In genomic region chr1:70667771-70668170, GRCh38 we compare ENCODE assay signal across 22 cellular contexts.
DNase-seq lines count a peak whose midpoint lies in the region; ATAC-seq and TF ChIP-seq lines count a peak whose summit lies in the region.
"Had no signal": no experiment of that assay in that cellular context is flagged by ENCODE, and none has a peak within 500 bp of the region (broad histone marks: within the 10 kb centered on the region; RNA-seq: fewer than 3 reads in every experiment).

No MANE protein-coding gene starts in this region.

- TF ChIP-seq CTCF in A673 (conservative IDR thresholded peaks at IDR 0.05; ENCODE audit: low read depth, low read length) (no peak), glutamatergic neuron (IDR thresholded peaks at IDR 0.05; ENCODE audit: partially characterized antibody, unreplicated experiment) (no peak)

- no peaks in the 10 kb centered on the region for H3K4me1 Mint-ChIP-seq in glutamatergic neuron (ENCODE audit: low read depth, unreplicated experiment)
- H3K4me1 Mint-ChIP-seq: CD8-positive, alpha-beta memory T cell had no signal

- no peaks in the 10 kb centered on the region for H3K9me3 ChIP-seq in A673 (ENCODE audit: low read depth, low read length, poor library complexity, severe bottlenecking)
- H3K9me3 ChIP-seq: vagina had no signal

- H3K9me3 Mint-ChIP-seq in glutamatergic neuron (ENCODE audit: unreplicated experiment): no peaks in the 10 kb centered on the region
- H3K9me3 Mint-ChIP-seq: activated naive CD4-positive, alpha-beta T cell treated with anti-CD3 and anti-CD28 coated beads for 36 hours; CD8-positive, alpha-beta memory T cell had no signal

- DNase-seq in A673 (ENCODE audit: low spot score) (peak; percentile 27), GM04503 (ENCODE audit: low read depth) (peak; percentile 28), RKO (ENCODE audit: low spot score) (peak; percentile 22), kidney tubule cell (ENCODE audit: low spot score) (peak; percentile 81), glutamatergic neuron (no peak), NCI-H526 treated with DMSO at 0.1 percent for 48 hours (lab: John Stamatoyannopoulos, UW) (no peak)
- no peak for DNase-seq in NK-92 treated with Interleukin-12 subunit alpha and Interleukin-12 subunit beta, amount 100 ng/mL, for 24 hours (lab: John Stamatoyannopoulos, UW)
- DNase-seq: activated CD4-positive, alpha-beta T cell treated with anti-CD3 and anti-CD28 coated beads, Interleukin-2, amount 50 U/mL, for 48 hours; activated naive CD4-positive, alpha-beta T cell treated with anti-CD3 and anti-CD28 coated beads for 36 hours; activated T-cell treated with anti-CD3 and anti-CD28 coated beads for 4 hours; aorta; CD8-positive, alpha-beta memory T cell; KG1; NCI-H2107; stimulated activated CD4-positive, alpha-beta T cell treated with anti-CD3 and anti-CD28 coated beads, Interleukin-4, amount 100 ng/mL, for 24 hours; T-helper 1 cell; WERI-Rb-1 had no signal

- no peaks in the 10 kb centered on the region for H3K36me3 Mint-ChIP-seq in glutamatergic neuron (ENCODE audit: unreplicated experiment)
- H3K36me3 Mint-ChIP-seq: CD8-positive, alpha-beta memory T cell had no signal

- CTCF ChIA-PET in A673 (lab: Charles Lee): no interaction called here

- H3K4me3 ChIP-seq in A673 (ENCODE audit: low read depth, low read length, poor library complexity, severe bottlenecking): no peak overlapping the region
- H3K4me3 ChIP-seq: skin epidermis, vagina had no signal

- H3K27me3 Mint-ChIP-seq in glutamatergic neuron (ENCODE audit: unreplicated experiment): no peaks in the 10 kb centered on the region
- H3K27me3 Mint-ChIP-seq: CD8-positive, alpha-beta memory T cell had no signal

- no peaks in the 10 kb centered on the region for H3K36me3 ChIP-seq in A673 (ENCODE audit: insufficient read depth, low read length, poor library complexity, severe bottlenecking)
- H3K36me3 ChIP-seq: vagina, WERI-Rb-1 had no signal

- H3K4me1 ChIP-seq in A673 (ENCODE audit: insufficient read depth, low read length, poor library complexity, severe bottlenecking): no peaks in the 10 kb centered on the region
- H3K4me1 ChIP-seq: vagina had no signal

- H3K27me3 ChIP-seq in A673 (replicated peaks; ENCODE audit: insufficient read depth, low read depth, low read length, poor library complexity): no peaks in the 10 kb centered on the region
- H3K27me3 ChIP-seq: vagina had no signal

- POLR2A ChIA-PET in A673 (lab: Charles Lee; ENCODE audit: low non-redundant PET): no interaction called here

- ATAC-seq in HG02798 (IDR thresholded peaks at IDR 0.05; ENCODE audit: poor library complexity, unreplicated experiment): no peak
- ATAC-seq: HCT116, left lobe of liver had no signal

- H3K27ac ChIP-seq in A673 (ENCODE audit: low read depth, low read length, poor library complexity, severe bottlenecking): no peak overlapping the region
- H3K27ac ChIP-seq: skin epidermis, vagina, WERI-Rb-1 had no signal

- no peak overlapping the region for H3K27ac Mint-ChIP-seq in glutamatergic neuron (ENCODE audit: unreplicated experiment)
- H3K27ac Mint-ChIP-seq: activated naive CD4-positive, alpha-beta T cell treated with anti-CD3 and anti-CD28 coated beads for 36 hours; CD8-positive, alpha-beta memory T cell had no signal

- BruUV-seq in A673 (replicated peaks; lab: Mats Ljungman, UMichigan): no TSS peak

- H3K4me3 Mint-ChIP-seq in glutamatergic neuron (ENCODE audit: unreplicated experiment): no peak overlapping the region
- H3K4me3 Mint-ChIP-seq: activated naive CD4-positive, alpha-beta T cell treated with anti-CD3 and anti-CD28 coated beads for 36 hours; CD8-positive, alpha-beta memory T cell had no signal

- intact Hi-C loops in A673 (cut with micrococcal nuclease; ENCODE audit: unreplicated experiment): no loop called here

Comparison
In these comparisons a context has a peak if more than half of its experiments do, and no peak if none do; other contexts are left out.
1. DNase-seq: peak in A673 (single experiment), GM04503 (single experiment), RKO (single experiment) and kidney tubule cell (single experiment); none in glutamatergic neuron (single experiment), NCI-H526 treated with DMSO at 0.1 percent for 48 hours (single experiment) and NK-92 treated with Interleukin-12 subunit alpha and Interleukin-12 subunit beta, amount 100 ng/mL, for 24 hours (single experiment).